8 cellular contexts compared by ENCODE assay signal in the genomic region with DNA sequence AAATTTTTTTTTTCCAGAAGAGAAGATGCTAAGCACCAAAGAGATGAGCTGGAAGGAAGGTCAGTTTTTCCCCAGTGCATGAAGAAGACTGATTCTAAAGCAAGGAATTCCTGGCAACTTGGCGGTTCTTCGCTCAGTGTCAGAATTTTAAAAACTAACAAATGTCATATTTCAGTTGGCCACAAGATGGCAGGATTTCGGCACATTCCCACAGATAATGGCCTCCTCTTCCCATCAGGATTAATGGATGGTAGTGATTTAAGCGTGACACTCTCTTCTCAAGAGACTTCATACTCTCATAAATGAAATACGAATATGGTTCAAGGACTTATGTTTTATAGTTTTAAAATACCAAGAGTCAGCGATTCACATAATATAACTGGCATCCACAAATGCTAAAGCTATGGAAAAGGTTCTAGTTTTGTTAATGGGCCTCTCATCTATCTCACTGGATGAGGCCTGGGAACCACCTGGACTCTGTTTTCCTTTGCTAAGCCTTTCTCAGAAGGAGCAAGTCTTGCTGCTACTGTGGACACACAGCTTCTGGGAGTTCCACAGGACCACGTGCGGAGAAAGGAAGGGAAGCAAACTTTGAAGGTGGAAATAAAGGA.
DNase-seq lines count a peak whose midpoint lies in the region; ATAC-seq and TF ChIP-seq lines count a peak whose summit lies in the region.

No MANE protein-coding gene starts in this region.

- peak; percentile 77 for TF ChIP-seq CTCF in LNCaP clone FGC (IDR thresholded peaks at IDR 0.05; ENCODE audit: control insufficient read depth, extremely low read depth, insufficient read depth)
- peak; percentile 32; the same call in 1 of the 2 replicates for TF ChIP-seq CTCF in WI38 (IDR thresholded peaks at IDR 0.05; ENCODE audit: low read depth, low read length)

- peak; percentile 23 for DNase-seq in NCI-H2107 treated with DMSO at 0.1 percent for 48 hours (lab: John Stamatoyannopoulos, UW; ENCODE audit: unreplicated experiment)
- no peak for DNase-seq in NCI-H2107 (lab: John Stamatoyannopoulos, UW)
- DNase-seq in LNCaP clone FGC (ENCODE audit: low read depth): no peak
- DNase-seq in hepatic stellate cell (ENCODE audit: low spot score): peak; percentile 23
- DNase-seq in stromal cell of bone marrow (ENCODE audit: low read depth): peak; percentile 35
- DNase-seq in 8988T: no peak

- no peak for ATAC-seq in GM19463 (IDR thresholded peaks at IDR 0.05; ENCODE audit: unreplicated experiment)

- H3K4me3 ChIP-seq in LNCaP clone FGC (ENCODE audit: low read depth, low read length) (no peak overlapping the region), WI38 (ENCODE audit: low read depth, low read length) (no peak overlapping the region)

Comparison
In these comparisons a context has a peak if more than half of its experiments do, and no peak if none do; other contexts are left out.
1. DNase-seq: peak in NCI-H2107 treated with DMSO at 0.1 percent for 48 hours (single experiment), hepatic stellate cell (single experiment) and stromal cell of bone marrow (single experiment); none in NCI-H2107 (single experiment), LNCaP clone FGC (single experiment) and 8988T (single experiment).